Comparison of ENCODE assay signal across 1 cellular context in the genomic region with DNA sequence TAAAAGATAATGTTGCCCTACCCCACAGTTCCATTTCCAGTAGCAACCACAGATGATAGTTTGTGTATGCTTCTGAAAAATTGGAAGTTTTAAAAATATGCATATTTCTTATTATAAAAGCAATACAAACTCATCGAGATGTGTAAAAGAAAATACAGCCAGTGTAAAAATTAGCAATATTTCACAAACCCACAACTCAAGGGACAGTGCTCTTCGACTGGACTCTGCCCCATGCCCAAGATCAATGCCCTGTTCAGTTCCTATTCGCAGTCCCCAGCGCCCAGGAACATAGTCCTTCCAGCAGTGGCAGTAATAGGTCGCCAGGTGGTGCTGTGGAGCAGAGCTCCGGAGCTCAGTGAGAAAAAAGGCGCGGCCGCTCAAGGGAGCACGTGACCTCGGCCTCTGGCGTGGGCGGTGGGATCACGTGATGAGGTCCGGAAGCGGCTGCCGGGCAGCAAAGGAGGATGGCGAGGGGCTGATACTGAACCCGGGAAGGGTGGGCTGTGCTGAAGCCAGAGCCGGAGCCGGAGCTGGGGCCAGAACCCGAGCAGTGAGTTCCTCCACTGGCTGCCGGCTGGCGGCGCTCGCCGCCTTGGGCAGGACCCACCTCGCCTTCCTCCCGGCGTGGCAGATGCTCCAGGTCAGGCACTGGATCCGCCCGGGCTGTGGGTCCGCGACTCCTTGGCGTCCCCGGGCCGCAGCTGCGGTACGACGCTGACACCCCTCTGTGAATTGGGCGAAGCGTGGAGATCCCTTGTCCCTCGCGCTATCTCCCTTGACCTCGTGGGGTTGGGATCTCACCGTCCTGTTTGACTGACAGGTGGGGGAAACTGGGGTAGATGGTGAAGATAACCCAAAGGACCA.
TF ChIP-seq lines count a peak whose summit lies in the region.

A gene (plus strand): TSS at position 430 of the 864 bp plus-strand sequence. CDS start 11,190 bp downstream, outside the sequence.

TF ChIP-seq in HepG2, 621 proteins besides CTCF, POLR2A, EP300 and RAD21 (continued from another document and continues in another):
- TF ChIP-seq, protein P1, sequence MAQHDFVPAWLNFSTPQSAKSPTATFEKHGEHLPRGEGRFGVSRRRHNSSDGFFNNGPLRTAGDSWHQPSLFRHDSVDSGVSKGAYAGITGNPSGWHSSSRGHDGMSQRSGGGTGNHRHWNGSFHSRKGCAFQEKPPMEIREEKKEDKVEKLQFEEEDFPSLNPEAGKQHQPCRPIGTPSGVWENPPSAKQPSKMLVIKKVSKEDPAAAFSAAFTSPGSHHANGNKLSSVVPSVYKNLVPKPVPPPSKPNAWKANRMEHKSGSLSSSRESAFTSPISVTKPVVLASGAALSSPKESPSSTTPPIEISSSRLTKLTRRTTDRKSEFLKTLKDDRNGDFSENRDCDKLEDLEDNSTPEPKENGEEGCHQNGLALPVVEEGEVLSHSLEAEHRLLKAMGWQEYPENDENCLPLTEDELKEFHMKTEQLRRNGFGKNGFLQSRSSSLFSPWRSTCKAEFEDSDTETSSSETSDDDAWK (CRISPR knock-in tag; IDR thresholded peaks at IDR 0.05) = no peak
- TF ChIP-seq ZNF296 (CRISPR knock-in tag; conservative IDR thresholded peaks at IDR 0.05) = no peak
- 0 out of 2 replicates have a peak, but pooled peaks have one; percentile 44 for TF ChIP-seq ZNF3 (CRISPR knock-in tag; IDR thresholded peaks at IDR 0.05)
- peak; percentile 60 for TF ChIP-seq RXRA (CRISPR knock-in tag; IDR thresholded peaks at IDR 0.05)
- peak; percentile 86; the same call in 1 of the 2 replicates for TF ChIP-seq NFKB2 (CRISPR knock-in tag; IDR thresholded peaks at IDR 0.05; ENCODE audit: borderline replicate concordance)
- no peak for TF ChIP-seq ZNF382 (CRISPR knock-in tag; IDR thresholded peaks at IDR 0.05; ENCODE audit: borderline replicate concordance)
- TF ChIP-seq TMF1 (CRISPR knock-in tag; IDR thresholded peaks at IDR 0.05; ENCODE audit: low read depth) = no peak
- TF ChIP-seq KMT2A (CRISPR knock-in tag; IDR thresholded peaks at IDR 0.05) = peak; percentile 76; the same call in 1 of the 2 replicates
- TF ChIP-seq, protein P2, sequence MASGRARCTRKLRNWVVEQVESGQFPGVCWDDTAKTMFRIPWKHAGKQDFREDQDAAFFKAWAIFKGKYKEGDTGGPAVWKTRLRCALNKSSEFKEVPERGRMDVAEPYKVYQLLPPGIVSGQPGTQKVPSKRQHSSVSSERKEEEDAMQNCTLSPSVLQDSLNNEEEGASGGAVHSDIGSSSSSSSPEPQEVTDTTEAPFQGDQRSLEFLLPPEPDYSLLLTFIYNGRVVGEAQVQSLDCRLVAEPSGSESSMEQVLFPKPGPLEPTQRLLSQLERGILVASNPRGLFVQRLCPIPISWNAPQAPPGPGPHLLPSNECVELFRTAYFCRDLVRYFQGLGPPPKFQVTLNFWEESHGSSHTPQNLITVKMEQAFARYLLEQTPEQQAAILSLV (CRISPR knock-in tag; IDR thresholded peaks at IDR 0.05; ENCODE audit: borderline replicate concordance) = peak; percentile 79; the same call in 1 of the 2 replicates
- peak; percentile 41; the same call in 1 of the 2 replicates for TF ChIP-seq HIVEP1 (CRISPR knock-in tag; IDR thresholded peaks at IDR 0.05)
- TF ChIP-seq, protein P3, sequence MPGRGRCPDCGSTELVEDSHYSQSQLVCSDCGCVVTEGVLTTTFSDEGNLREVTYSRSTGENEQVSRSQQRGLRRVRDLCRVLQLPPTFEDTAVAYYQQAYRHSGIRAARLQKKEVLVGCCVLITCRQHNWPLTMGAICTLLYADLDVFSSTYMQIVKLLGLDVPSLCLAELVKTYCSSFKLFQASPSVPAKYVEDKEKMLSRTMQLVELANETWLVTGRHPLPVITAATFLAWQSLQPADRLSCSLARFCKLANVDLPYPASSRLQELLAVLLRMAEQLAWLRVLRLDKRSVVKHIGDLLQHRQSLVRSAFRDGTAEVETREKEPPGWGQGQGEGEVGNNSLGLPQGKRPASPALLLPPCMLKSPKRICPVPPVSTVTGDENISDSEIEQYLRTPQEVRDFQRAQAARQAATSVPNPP (CRISPR knock-in tag; IDR thresholded peaks at IDR 0.05) = no peak
- no peak for TF ChIP-seq SMARCE1 (IDR thresholded peaks at IDR 0.05; ENCODE audit: borderline replicate concordance)
- TF ChIP-seq, protein P4, sequence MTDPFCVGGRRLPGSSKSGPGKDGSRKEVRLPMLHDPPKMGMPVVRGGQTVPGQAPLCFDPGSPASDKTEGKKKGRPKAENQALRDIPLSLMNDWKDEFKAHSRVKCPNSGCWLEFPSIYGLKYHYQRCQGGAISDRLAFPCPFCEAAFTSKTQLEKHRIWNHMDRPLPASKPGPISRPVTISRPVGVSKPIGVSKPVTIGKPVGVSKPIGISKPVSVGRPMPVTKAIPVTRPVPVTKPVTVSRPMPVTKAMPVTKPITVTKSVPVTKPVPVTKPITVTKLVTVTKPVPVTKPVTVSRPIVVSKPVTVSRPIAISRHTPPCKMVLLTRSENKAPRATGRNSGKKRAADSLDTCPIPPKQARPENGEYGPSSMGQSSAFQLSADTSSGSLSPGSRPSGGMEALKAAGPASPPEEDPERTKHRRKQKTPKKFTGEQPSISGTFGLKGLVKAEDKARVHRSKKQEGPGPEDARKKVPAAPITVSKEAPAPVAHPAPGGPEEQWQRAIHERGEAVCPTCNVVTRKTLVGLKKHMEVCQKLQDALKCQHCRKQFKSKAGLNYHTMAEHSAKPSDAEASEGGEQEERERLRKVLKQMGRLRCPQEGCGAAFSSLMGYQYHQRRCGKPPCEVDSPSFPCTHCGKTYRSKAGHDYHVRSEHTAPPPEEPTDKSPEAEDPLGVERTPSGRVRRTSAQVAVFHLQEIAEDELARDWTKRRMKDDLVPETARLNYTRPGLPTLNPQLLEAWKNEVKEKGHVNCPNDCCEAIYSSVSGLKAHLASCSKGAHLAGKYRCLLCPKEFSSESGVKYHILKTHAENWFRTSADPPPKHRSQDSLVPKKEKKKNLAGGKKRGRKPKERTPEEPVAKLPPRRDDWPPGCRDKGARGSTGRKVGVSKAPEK (CRISPR knock-in tag; IDR thresholded peaks at IDR 0.05; ENCODE audit: borderline replicate concordance) = no peak; the same call in 1 of the 2 replicates
- 0 out of 2 replicates have a peak, but pooled peaks have one; percentile 29 for TF ChIP-seq RARA (CRISPR knock-in tag; IDR thresholded peaks at IDR 0.05)
- TF ChIP-seq RFX1 (IDR thresholded peaks at IDR 0.05) = no peak
- TF ChIP-seq POLR2AphosphoS5 (IDR thresholded peaks at IDR 0.05; ENCODE audit: low read depth, low read length) = peak; percentile 53
- TF ChIP-seq AKAP8 (CRISPR knock-in tag; IDR thresholded peaks at IDR 0.05) = no peak
- peak; percentile 76 for TF ChIP-seq ASH2L (IDR thresholded peaks at IDR 0.05; ENCODE audit: insufficient read length, low read depth, low read length)
- peak; percentile 87 for TF ChIP-seq POGZ (CRISPR knock-in tag; IDR thresholded peaks at IDR 0.05)
- no peak for TF ChIP-seq NFE2 (CRISPR knock-in tag; IDR thresholded peaks at IDR 0.05)
- TF ChIP-seq ATAD3A (CRISPR knock-in tag; IDR thresholded peaks at IDR 0.05) = no peak
- TF ChIP-seq ZNF724P (CRISPR knock-in tag; IDR thresholded peaks at IDR 0.05; ENCODE audit: borderline replicate concordance) = no peak; the same call in 1 of the 2 replicates
- no peak for TF ChIP-seq NONO (IDR thresholded peaks at IDR 0.05)
- TF ChIP-seq NONO (CRISPR knock-in tag; conservative IDR thresholded peaks at IDR 0.05) = peak; percentile 89
- peak; percentile 93 for TF ChIP-seq ZNF792 (CRISPR knock-in tag; IDR thresholded peaks at IDR 0.05)
- TF ChIP-seq, protein P5, sequence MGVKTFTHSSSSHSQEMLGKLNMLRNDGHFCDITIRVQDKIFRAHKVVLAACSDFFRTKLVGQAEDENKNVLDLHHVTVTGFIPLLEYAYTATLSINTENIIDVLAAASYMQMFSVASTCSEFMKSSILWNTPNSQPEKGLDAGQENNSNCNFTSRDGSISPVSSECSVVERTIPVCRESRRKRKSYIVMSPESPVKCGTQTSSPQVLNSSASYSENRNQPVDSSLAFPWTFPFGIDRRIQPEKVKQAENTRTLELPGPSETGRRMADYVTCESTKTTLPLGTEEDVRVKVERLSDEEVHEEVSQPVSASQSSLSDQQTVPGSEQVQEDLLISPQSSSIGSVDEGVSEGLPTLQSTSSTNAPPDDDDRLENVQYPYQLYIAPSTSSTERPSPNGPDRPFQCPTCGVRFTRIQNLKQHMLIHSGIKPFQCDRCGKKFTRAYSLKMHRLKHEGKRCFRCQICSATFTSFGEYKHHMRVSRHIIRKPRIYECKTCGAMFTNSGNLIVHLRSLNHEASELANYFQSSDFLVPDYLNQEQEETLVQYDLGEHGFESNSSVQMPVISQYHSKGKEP (CRISPR knock-in tag; IDR thresholded peaks at IDR 0.05) = no peak
- TF ChIP-seq ZFP36 (IDR thresholded peaks at IDR 0.05; ENCODE audit: borderline replicate concordance, low read depth, low read length, partially characterized antibody) = no peak
- no peak for TF ChIP-seq ZNF552 (CRISPR knock-in tag; IDR thresholded peaks at IDR 0.05; ENCODE audit: borderline replicate concordance)
- TF ChIP-seq IRX3 (CRISPR knock-in tag; IDR thresholded peaks at IDR 0.05; ENCODE audit: borderline replicate concordance, low read depth) = no peak
- TF ChIP-seq ZBTB20 (CRISPR knock-in tag; IDR thresholded peaks at IDR 0.05; ENCODE audit: borderline replicate concordance, low read depth) = peak; percentile 32; the same call in 1 of the 2 replicates
- 0 out of 2 replicates have a peak, but pooled peaks have one; percentile 20 for TF ChIP-seq PPARG (CRISPR knock-in tag; conservative IDR thresholded peaks at IDR 0.05)
- no peak for TF ChIP-seq NPAS2 (CRISPR knock-in tag; IDR thresholded peaks at IDR 0.05; ENCODE audit: borderline replicate concordance)
- TF ChIP-seq RELA (CRISPR knock-in tag; IDR thresholded peaks at IDR 0.05) = no peak
- TF ChIP-seq ZNF746 (CRISPR knock-in tag; IDR thresholded peaks at IDR 0.05) = no peak
- TF ChIP-seq NR2F2 (IDR thresholded peaks at IDR 0.05; ENCODE audit: borderline replicate concordance, low read depth) = no peak
- peak; percentile 64; the same call in 1 of the 2 replicates for TF ChIP-seq KLF9 (CRISPR knock-in tag; IDR thresholded peaks at IDR 0.05; ENCODE audit: low read depth)
- TF ChIP-seq CBX2 (IDR thresholded peaks at IDR 0.05; ENCODE audit: low read depth, low read length) = no peak
- TF ChIP-seq CBX2 (CRISPR knock-in tag; IDR thresholded peaks at IDR 0.05; ENCODE audit: low read depth) = no peak
- TF ChIP-seq ZNF883 (CRISPR knock-in tag; IDR thresholded peaks at IDR 0.05; ENCODE audit: not compliant biosample characterization) = peak; percentile 77
- TF ChIP-seq ZSCAN12 (CRISPR knock-in tag; IDR thresholded peaks at IDR 0.05) = peak; percentile 81; the same call in 1 of the 2 replicates
- TF ChIP-seq, protein P6, sequence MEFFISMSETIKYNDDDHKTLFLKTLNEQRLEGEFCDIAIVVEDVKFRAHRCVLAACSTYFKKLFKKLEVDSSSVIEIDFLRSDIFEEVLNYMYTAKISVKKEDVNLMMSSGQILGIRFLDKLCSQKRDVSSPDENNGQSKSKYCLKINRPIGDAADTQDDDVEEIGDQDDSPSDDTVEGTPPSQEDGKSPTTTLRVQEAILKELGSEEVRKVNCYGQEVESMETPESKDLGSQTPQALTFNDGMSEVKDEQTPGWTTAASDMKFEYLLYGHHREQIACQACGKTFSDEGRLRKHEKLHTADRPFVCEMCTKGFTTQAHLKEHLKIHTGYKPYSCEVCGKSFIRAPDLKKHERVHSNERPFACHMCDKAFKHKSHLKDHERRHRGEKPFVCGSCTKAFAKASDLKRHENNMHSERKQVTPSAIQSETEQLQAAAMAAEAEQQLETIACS (CRISPR knock-in tag; IDR thresholded peaks at IDR 0.05) = 0 out of 2 replicates have a peak, but pooled peaks have one; percentile 34
- TF ChIP-seq, protein P7, sequence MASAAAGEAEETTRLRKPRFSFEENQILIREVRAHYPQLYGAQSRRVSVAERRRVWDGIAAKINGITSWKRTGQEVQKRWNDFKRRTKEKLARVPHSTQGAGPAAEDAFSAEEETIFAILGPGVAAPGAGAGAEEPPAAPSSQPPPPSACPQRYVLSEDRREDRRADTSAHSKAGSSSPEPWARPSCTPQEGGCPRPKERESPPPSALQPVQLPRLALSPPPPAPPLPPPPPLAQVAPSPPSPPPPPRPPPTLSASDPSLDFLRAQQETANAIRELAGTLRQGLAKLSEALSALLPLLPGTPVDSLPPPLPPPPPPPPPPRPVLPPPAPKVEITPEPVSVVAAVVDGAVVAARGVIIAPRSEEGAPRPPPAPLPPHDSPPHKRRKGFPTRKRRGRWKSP (CRISPR knock-in tag; IDR thresholded peaks at IDR 0.05) = peak; percentile 76; the same call in 1 of the 2 replicates
- TF ChIP-seq, protein P8, sequence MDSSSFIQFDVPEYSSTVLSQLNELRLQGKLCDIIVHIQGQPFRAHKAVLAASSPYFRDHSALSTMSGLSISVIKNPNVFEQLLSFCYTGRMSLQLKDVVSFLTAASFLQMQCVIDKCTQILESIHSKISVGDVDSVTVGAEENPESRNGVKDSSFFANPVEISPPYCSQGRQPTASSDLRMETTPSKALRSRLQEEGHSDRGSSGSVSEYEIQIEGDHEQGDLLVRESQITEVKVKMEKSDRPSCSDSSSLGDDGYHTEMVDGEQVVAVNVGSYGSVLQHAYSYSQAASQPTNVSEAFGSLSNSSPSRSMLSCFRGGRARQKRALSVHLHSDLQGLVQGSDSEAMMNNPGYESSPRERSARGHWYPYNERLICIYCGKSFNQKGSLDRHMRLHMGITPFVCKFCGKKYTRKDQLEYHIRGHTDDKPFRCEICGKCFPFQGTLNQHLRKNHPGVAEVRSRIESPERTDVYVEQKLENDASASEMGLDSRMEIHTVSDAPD (CRISPR knock-in tag; IDR thresholded peaks at IDR 0.05) = no peak
- 0 out of 2 replicates have a peak, but pooled peaks have one; percentile 30 for TF ChIP-seq ZNF777 (CRISPR knock-in tag; IDR thresholded peaks at IDR 0.05)
- no peak for TF ChIP-seq XBP1 (CRISPR knock-in tag; IDR thresholded peaks at IDR 0.05)
- peak; percentile 67; the same call in 1 of the 2 replicates for TF ChIP-seq ELF4 (CRISPR knock-in tag; IDR thresholded peaks at IDR 0.05; ENCODE audit: borderline replicate concordance)
- no peak; the same call in 1 of the 2 replicates for TF ChIP-seq ZNF333 (CRISPR knock-in tag; IDR thresholded peaks at IDR 0.05; ENCODE audit: borderline replicate concordance)
- TF ChIP-seq ZNF17 (CRISPR knock-in tag; IDR thresholded peaks at IDR 0.05) = no peak
- peak; percentile 89; the same call in 1 of the 2 replicates for TF ChIP-seq ZNF33B (CRISPR knock-in tag; IDR thresholded peaks at IDR 0.05)
- no peak for TF ChIP-seq STAT5B (CRISPR knock-in tag; IDR thresholded peaks at IDR 0.05)
